ENCODE assay signal across 14 cellular contexts in genomic region chr3:125229168-125229567, GRCh38. TPM values are rescaled to one million over a fixed set of nuclear protein-coding genes. Genes with fewer than 3 reads are reported as not detected.
DNase-seq lines count a peak whose midpoint lies in the region; ATAC-seq and TF ChIP-seq lines count a peak whose summit lies in the region.
"Had no signal": no experiment of that assay in that cellular context is flagged by ENCODE, and none has a peak within 500 bp of the region (broad histone marks: within the 10 kb centered on the region; RNA-seq: fewer than 3 reads in every experiment).

No MANE protein-coding gene starts in this region.

- peaks cover 7% of the 10 kb centered on the region for H3K4me1 ChIP-seq in GM23338 (ENCODE audit: insufficient read depth)
- no peaks in the 10 kb centered on the region for H3K4me1 ChIP-seq in lower lobe of right lung
- no peaks in the 10 kb centered on the region for H3K4me1 ChIP-seq in upper lobe of right lung
- H3K4me1 ChIP-seq: BLaER1 treated with 17β-estradiol and CSF1 and Interleukin-3, amounts not matched to agents 10 nM and 100 nM had no signal

- ATAC-seq in GM23338 (no peak), T-helper 17 cell (no peak), lower lobe of right lung (peak; percentile 41 to 85), upper lobe of right lung (peak; percentile 72), GM18907 (IDR thresholded peaks at IDR 0.05; ENCODE audit: unreplicated experiment) (no peak)
- no peak for ATAC-seq in naive thymus-derived CD8-positive, alpha-beta T cell
- ATAC-seq: CD8-positive, alpha-beta T cell had no signal

- H3K4me3 ChIP-seq in GM23338: no peak overlapping the region
- no peak overlapping the region for H3K4me3 ChIP-seq in lower lobe of right lung
- no peak overlapping the region for H3K4me3 ChIP-seq in upper lobe of right lung
- H3K4me3 ChIP-seq: BLaER1 treated with 17β-estradiol and CSF1 and Interleukin-3, amounts not matched to agents 10 nM and 100 nM; GM23248 had no signal

- no peak for TF ChIP-seq CTCF in GM23338 (conservative IDR thresholded peaks at IDR 0.05; ENCODE audit: low read depth in 2 of 2)
- no peak for TF ChIP-seq CTCF in lower lobe of right lung (IDR thresholded peaks at IDR 0.05)
- TF ChIP-seq CTCF in upper lobe of right lung (IDR thresholded peaks at IDR 0.05): no peak

- H3K9me3 ChIP-seq in T-helper 17 cell (ENCODE audit: control insufficient read depth, low read length, poor library complexity, severe bottlenecking) (no peaks in the 10 kb centered on the region), lower lobe of right lung (no peaks in the 10 kb centered on the region), upper lobe of right lung (no peaks in the 10 kb centered on the region)
- H3K9me3 ChIP-seq: BLaER1 treated with 17β-estradiol and CSF1 and Interleukin-3, amounts not matched to agents 10 nM and 100 nM had no signal

- H3K27me3 Mint-ChIP-seq in GM23338 (ENCODE audit: insufficient read depth, low read depth, poor library complexity) (no peaks in the 10 kb centered on the region), T-helper 17 cell (no peaks in the 10 kb centered on the region)
- no peaks in the 10 kb centered on the region for H3K27me3 Mint-ChIP-seq in naive thymus-derived CD8-positive, alpha-beta T cell
- H3K27me3 Mint-ChIP-seq: B cell had no signal

- no peaks in the 10 kb centered on the region for H3K79me2 ChIP-seq in GM23338 (replicated peaks; ENCODE audit: insufficient read depth)

- DNase-seq in GM23338 (ENCODE audit: low spot score) (peak; percentile 21), T-helper 17 cell (no peak), lower lobe of right lung (no peak), upper lobe of right lung (no peak)
- no peak for DNase-seq in naive thymus-derived CD8-positive, alpha-beta T cell
- DNase-seq: Calu3; CD8-positive, alpha-beta T cell; DMS79 treated with DMSO at 0.1 percent for 48 hours; GF-D8; GM23248; HCEC 1CT had no signal

- no peaks in the 10 kb centered on the region for H3K9me3 Mint-ChIP-seq in GM23338
- no peaks in the 10 kb centered on the region for H3K9me3 Mint-ChIP-seq in naive thymus-derived CD8-positive, alpha-beta T cell
- H3K9me3 Mint-ChIP-seq: CD8-positive, alpha-beta T cell had no signal

- H3K27ac Mint-ChIP-seq in GM23338: no peak overlapping the region
- peak overlapping the region; percentile 6 for H3K27ac Mint-ChIP-seq in T-helper 17 cell
- peak overlapping the region in 2 of 10 donors; percentile 8 to 10 for H3K27ac Mint-ChIP-seq in naive thymus-derived CD8-positive, alpha-beta T cell
- H3K27ac Mint-ChIP-seq: B cell; CD8-positive, alpha-beta T cell had no signal

- no peak overlapping the region for H3K4me2 ChIP-seq in GM23338
- H3K4me2 ChIP-seq: BLaER1 treated with 17β-estradiol and CSF1 and Interleukin-3, amounts not matched to agents 10 nM and 100 nM had no signal

- H4K20me1 ChIP-seq in GM23338 (replicated peaks; ENCODE audit: insufficient read depth): no peaks in the 10 kb centered on the region

- intact Hi-C loops in lower lobe of right lung (cut with DNase I) (no loop called here), upper lobe of right lung (cut with DNase I) (no loop called here)

- no peak overlapping the region for H2AFZ ChIP-seq in GM23338
- H2AFZ ChIP-seq: GM23248 had no signal

- POLR2A ChIA-PET in naive thymus-derived CD8-positive, alpha-beta T cell (lab: Charles Lee): no interaction called here

- H3K27ac ChIP-seq in GM23338 (ENCODE audit: low read depth) (no peak overlapping the region), lower lobe of right lung (no peak overlapping the region), upper lobe of right lung (no peak overlapping the region)
- H3K27ac ChIP-seq: BLaER1 treated with 17β-estradiol and CSF1 and Interleukin-3, amounts not matched to agents 10 nM and 100 nM; GM23248 had no signal

- H3K36me3 Mint-ChIP-seq in GM23338 (ENCODE audit: low read depth): no peaks in the 10 kb centered on the region; the same call in 2 of the 3 replicates
- H3K36me3 Mint-ChIP-seq in T-helper 17 cell (ENCODE audit: low read depth): peaks cover 7% of the 10 kb centered on the region
- H3K36me3 Mint-ChIP-seq in naive thymus-derived CD8-positive, alpha-beta T cell: peaks cover 0 to 64% (median 20%) of the 10 kb centered on the region in 3 donors

- H3K27me3 ChIP-seq in GM23338 (ENCODE audit: insufficient read depth) (no peaks in the 10 kb centered on the region), lower lobe of right lung (ENCODE audit: low read depth) (no peaks in the 10 kb centered on the region), upper lobe of right lung (no peaks in the 10 kb centered on the region)
- H3K27me3 ChIP-seq: BLaER1 treated with 17β-estradiol and CSF1 and Interleukin-3, amounts not matched to agents 10 nM and 100 nM had no signal

- H3F3A ChIP-seq in GM23338 (replicated peaks; ENCODE audit: low read depth): no peaks in the 10 kb centered on the region

- H3K4me1 Mint-ChIP-seq in GM23338 (peaks cover 22% of the 10 kb centered on the region), T-helper 17 cell (no peaks in the 10 kb centered on the region)
- H3K4me1 Mint-ChIP-seq in naive thymus-derived CD8-positive, alpha-beta T cell: no peaks in the 10 kb centered on the region
- H3K4me1 Mint-ChIP-seq: B cell had no signal

- H3K36me3 ChIP-seq in GM23338 (ENCODE audit: insufficient read depth) (no peaks in the 10 kb centered on the region), lower lobe of right lung (peaks cover 22% of the 10 kb centered on the region), upper lobe of right lung (peaks cover 18% of the 10 kb centered on the region)

- no peaks in the 10 kb centered on the region for H3K9me2 ChIP-seq in GM23338 (ENCODE audit: insufficient read depth)

- H3K4me3 Mint-ChIP-seq in GM23338 (no peak overlapping the region), T-helper 17 cell (no peak overlapping the region)
- H3K4me3 Mint-ChIP-seq in naive thymus-derived CD8-positive, alpha-beta T cell: no peak overlapping the region
- H3K4me3 Mint-ChIP-seq: B cell; CD8-positive, alpha-beta T cell had no signal

TF ChIP-seq in GM23338, 12 proteins besides CTCF, POLR2A, EP300 and RAD21 (continues in another document):
- TF ChIP-seq ZNF114 (CRISPR knock-in tag; IDR thresholded peaks at IDR 0.05): no peak
- TF ChIP-seq CREB1 (CRISPR knock-in tag; IDR thresholded peaks at IDR 0.05; ENCODE audit: low read depth): no peak
- no peak for TF ChIP-seq POLR2AphosphoS5 (IDR thresholded peaks at IDR 0.05; ENCODE audit: low read depth)
- no peak for TF ChIP-seq EZH2 (IDR thresholded peaks at IDR 0.05; ENCODE audit: low read depth, unreplicated experiment)
- no peak for TF ChIP-seq ETS1 (IDR thresholded peaks at IDR 0.05)
- no peak for TF ChIP-seq EZH2phosphoT487 (IDR thresholded peaks at IDR 0.05; ENCODE audit: unreplicated experiment)
- no peak for TF ChIP-seq STAT1 (IDR thresholded peaks at IDR 0.05; ENCODE audit: unreplicated experiment)
- TF ChIP-seq ZNF331 (CRISPR knock-in tag; IDR thresholded peaks at IDR 0.05; ENCODE audit: low read depth): no peak
- TF ChIP-seq JUNB (IDR thresholded peaks at IDR 0.05; ENCODE audit: unreplicated experiment): no peak

RNA-seq across cellular contexts. Expression of gene SLC12A8, which starts 16.6 kb away (rescaled TPM):
- total RNA-seq in GM23338 (2014; rRNA removed; shearing (Covaris generic)): 10.1 and 15.9 TPM in 2 replicates
- 4.6 and 6.9 TPM in 2 replicates for polyA plus RNA-seq in GM23338 (2016; fragmentation: Nextera tagmentation; extraction: Ambion mirVana)
- total RNA-seq in T-helper 17 cell (under 1 TPM in 1 of 2 donors, not detected in 1; 0.40 TPM), lower lobe of right lung (9.1 TPM), upper lobe of right lung (11.8 TPM)
- total RNA-seq in naive thymus-derived CD8-positive, alpha-beta T cell: under 1 TPM; 0.19 to 0.29 TPM
- polyA plus RNA-seq in naive thymus-derived CD8-positive, alpha-beta T cell: not detected
- total RNA-seq: CD8-positive, alpha-beta T cell had no signal

Comparison
In these comparisons a context has a peak if more than half of its experiments do, and no peak if none do; other contexts are left out.
1. ATAC-seq: peak in lower lobe of right lung (2 of 2) and upper lobe of right lung (single experiment); none in GM23338 (single experiment), T-helper 17 cell (single experiment), naive thymus-derived CD8-positive, alpha-beta T cell (0 of 2) and GM18907 (single experiment).